Comparison of ENCODE assay signal across 8 cellular contexts in the genomic region with DNA sequence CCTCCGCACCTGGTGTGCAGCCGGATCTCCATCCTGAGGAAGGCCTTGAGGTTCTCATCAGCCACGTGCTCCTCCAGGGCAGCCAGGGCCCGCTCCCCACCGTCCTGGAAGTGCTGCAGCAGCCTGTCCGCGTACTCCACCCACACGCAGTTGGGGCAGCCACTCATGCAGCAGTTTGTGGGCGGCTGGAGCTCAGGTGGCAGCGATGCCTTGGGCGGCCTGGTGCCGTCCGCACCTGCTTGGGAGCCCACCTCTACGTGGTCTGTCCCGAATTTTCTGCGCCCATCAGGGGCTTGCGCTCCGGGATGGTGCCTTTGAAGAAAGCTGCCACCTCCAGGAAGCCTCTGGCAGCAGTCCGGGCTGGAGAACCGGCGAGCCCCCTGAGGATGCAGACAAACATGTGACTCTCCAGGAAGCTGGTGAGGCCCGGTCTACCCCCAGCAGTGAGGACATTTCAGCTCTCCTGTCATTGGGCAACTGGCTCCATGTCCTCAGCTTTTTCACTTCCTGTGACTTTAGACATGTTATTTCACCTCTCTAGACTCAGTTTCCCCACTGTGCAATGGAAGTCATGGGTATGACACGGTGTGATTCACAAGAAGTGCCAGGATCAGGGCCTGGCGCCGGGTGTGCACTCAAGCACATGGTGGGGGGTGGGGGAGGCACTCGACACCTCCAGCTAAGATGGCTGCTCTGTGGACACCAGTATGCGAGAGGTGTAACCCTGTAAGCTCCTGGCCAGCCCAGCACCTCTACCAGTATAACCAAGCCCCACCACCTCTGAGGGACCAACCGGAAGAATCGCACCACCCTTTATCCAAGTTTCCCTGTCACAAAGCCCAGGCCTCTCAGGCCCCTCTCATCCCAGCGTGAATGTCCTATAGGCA. TPM values are rescaled to one million over a fixed set of nuclear protein-coding genes. Genes with fewer than 3 reads are reported as not detected.
DNase-seq lines count a peak whose midpoint lies in the region; ATAC-seq and TF ChIP-seq lines count a peak whose summit lies in the region.

No MANE protein-coding gene starts in this region.

- peak overlapping the region; percentile 93 to 96 (median 94) for H3K4me3 Mint-ChIP-seq in brain

- H3K4me1 Mint-ChIP-seq in brain: peaks cover 34% of the 10 kb centered on the region

- peak overlapping the region; percentile 81 to 97 (median 89) for H3K27ac Mint-ChIP-seq in brain

- H3K36me3 Mint-ChIP-seq in brain: peaks cover 21% of the 10 kb centered on the region

- ATAC-seq in HG02852 (IDR thresholded peaks at IDR 0.05; ENCODE audit: unreplicated experiment): peak; percentile 8
- ATAC-seq in SK-N-SH treated with all-trans-retinoic acid at 6 μM for 48 hours: peak; percentile 16; the same call in 2 of the 3 replicates
- peak; percentile 7 for ATAC-seq in left lobe of liver
- no peak for ATAC-seq in HG03280 (IDR thresholded peaks at IDR 0.05; ENCODE audit: unreplicated experiment)

- TF ChIP-seq CTCF in brain (conservative IDR thresholded peaks at IDR 0.05): no peak

- no peaks in the 10 kb centered on the region for H3K9me3 Mint-ChIP-seq in brain

- peaks cover 9% of the 10 kb centered on the region for H3K27me3 Mint-ChIP-seq in brain

- DNase-seq in GF-D8 (lab: John Stamatoyannopoulos, UW) (peak; percentile 42), left lobe of liver (ENCODE audit: low spot score) (no peak), Ammon's horn (ENCODE audit: low spot score) (no peak)
- peak; percentile 48 to 54 (median 53) for DNase-seq in stimulated activated CD4-positive, alpha-beta T cell treated with anti-CD3 and anti-CD28 coated beads, TNF-alpha, amount 100 ng/mL, for 4 hours (ENCODE audit: low read depth in 3 of 3)

TF ChIP-seq in SK-N-SH treated with all-trans-retinoic acid at 6 μM for 48 hours, 23 proteins besides CTCF, POLR2A, EP300 and RAD21:
- TF ChIP-seq RARB (CRISPR knock-in tag; IDR thresholded peaks at IDR 0.05) (no peak), SNAI2 (CRISPR knock-in tag; IDR thresholded peaks at IDR 0.05) (0 out of 2 replicates have a peak, but pooled peaks have one; percentile 24), ZFP3 (CRISPR knock-in tag; IDR thresholded peaks at IDR 0.05) (0 out of 2 replicates have a peak, but pooled peaks have one; percentile 18)
TF ChIP-seq in SK-N-SH treated with all-trans-retinoic acid at 6 μM for 48 hours: peak in this region for 2.

RNA-seq across cellular contexts. Expression of a gene that starts 1.0 kb away (rescaled TPM):
- 32.6 TPM for polyA plus RNA-seq in brain (ENCODE audit: insufficient read depth, low read depth, low replicate concordance)
- total RNA-seq in left lobe of liver: 18.3 TPM

RNA-seq across cellular contexts. Expression of a gene that starts 1.1 kb away (rescaled TPM):
- polyA plus RNA-seq in brain (ENCODE audit: insufficient read depth, low read depth, low replicate concordance): 19.4 TPM
- total RNA-seq in left lobe of liver: 7.0 TPM

RNA-seq across cellular contexts. Expression of a gene that starts 9.1 kb away (rescaled TPM):
- polyA plus RNA-seq in brain (ENCODE audit: insufficient read depth, low read depth, low replicate concordance): not detected
- total RNA-seq in left lobe of liver: 0.40 TPM

RNA-seq across cellular contexts. Expression of a gene that starts 18.1 kb away (rescaled TPM):
- polyA plus RNA-seq in brain (ENCODE audit: insufficient read depth, low read depth, low replicate concordance): 78.3 TPM
- total RNA-seq in left lobe of liver: 5.1 TPM

RNA-seq across cellular contexts. Expression of a gene that starts 18.4 kb away (rescaled TPM):
- 147 TPM for polyA plus RNA-seq in brain (ENCODE audit: insufficient read depth, low read depth, low replicate concordance)
- total RNA-seq in left lobe of liver: 40.3 TPM

Comparison
In these comparisons a context has a peak if more than half of its experiments do, and no peak if none do; other contexts are left out.
1. DNase-seq: peak in GF-D8 (single experiment) and stimulated activated CD4-positive, alpha-beta T cell treated with anti-CD3 and anti-CD28 coated beads, TNF-alpha, amount 100 ng/mL, for 4 hours (3 of 3); none in left lobe of liver (single experiment) and Ammon's horn (single experiment).